25 cellular contexts compared by ENCODE assay signal in genomic region chrX:128901018-128901417, GRCh38.
DNase-seq lines count a peak whose midpoint lies in the region; ATAC-seq, FAIRE-seq and TF ChIP-seq lines count a peak whose summit lies in the region.
"Had no signal": no experiment of that assay in that cellular context is flagged by ENCODE, and none has a peak within 500 bp of the region (broad histone marks: within the 10 kb centered on the region; RNA-seq: fewer than 3 reads in every experiment).

No MANE protein-coding gene starts in this region.

- H3K4me1 Mint-ChIP-seq in astrocyte (ENCODE audit: low read depth, unreplicated experiment) = peaks cover 9% of the 10 kb centered on the region
- H3K4me1 Mint-ChIP-seq in activated CD4-positive, alpha-beta memory T cell treated with anti-CD3 and anti-CD28 coated beads, Interleukin-2, amount 10 ng/mL, durations not matched to agents 7 days and 5 days = no peaks in the 10 kb centered on the region
- H3K4me1 Mint-ChIP-seq: CD14-positive monocyte; CD4-positive, alpha-beta memory T cell; CD4-positive, CD25-positive, alpha-beta regulatory T cell; CD8-positive, alpha-beta memory T cell had no signal

- H3K27ac ChIP-seq in HepG2 (ENCODE audit: extremely low read length, insufficient read depth, low read length) (no peak overlapping the region), right lobe of liver (no peak overlapping the region), astrocyte (ENCODE audit: low read depth, low read length) (no peak overlapping the region)
- H3K27ac ChIP-seq: 22Rv1, BLaER1 had no signal

- no peak for ATAC-seq in HepG2
- no peak for ATAC-seq in right lobe of liver
- ATAC-seq: GM12878 had no signal

- H3K27me3 Mint-ChIP-seq in astrocyte (ENCODE audit: low read depth, unreplicated experiment) = no peaks in the 10 kb centered on the region
- no peaks in the 10 kb centered on the region for H3K27me3 Mint-ChIP-seq in activated CD4-positive, alpha-beta memory T cell treated with anti-CD3 and anti-CD28 coated beads, Interleukin-2, amount 10 ng/mL, durations not matched to agents 7 days and 5 days
- H3K27me3 Mint-ChIP-seq: CD4-positive, alpha-beta memory T cell; CD4-positive, CD25-positive, alpha-beta regulatory T cell had no signal

- no TSS peak for BruUV-seq in HepG2 (replicated peaks; lab: Mats Ljungman, UMichigan)

- DNase-seq in HepG2 (ENCODE audit: low spot score) = no peak
- no peak for DNase-seq in right lobe of liver
- no peak for DNase-seq in astrocyte (ENCODE audit: low read depth)
- DNase-seq in activated CD4-positive, alpha-beta memory T cell treated with anti-CD3 and anti-CD28 coated beads, Interleukin-2, amount 10 ng/mL, durations not matched to agents 7 days and 5 days = no peak
- no peak for DNase-seq in NCI-H2196 treated with DMSO at 0.1 percent for 48 hours (lab: John Stamatoyannopoulos, UW; ENCODE audit: unreplicated experiment)
- DNase-seq: ACHN; BE2C; C1 segment of cervical spinal cord; CD4-positive, alpha-beta memory T cell; CD4-positive, CD25-positive, alpha-beta regulatory T cell; CD8-positive, alpha-beta memory T cell; COR-L47; DMS 273 treated with DMSO at 0.1 percent for 48 hours; DMS153; DMS53; DMS79; DND-41; EL; GDM1 had no signal

- TF ChIP-seq EP300 in HepG2 (IDR thresholded peaks at IDR 0.05; ENCODE audit: low read depth in 2 of 2, low read length in 2 of 2) = no peak
- no peak for TF ChIP-seq EP300 in HepG2 (CRISPR knock-in tag; IDR thresholded peaks at IDR 0.05; ENCODE audit: borderline replicate concordance)

- TF ChIP-seq POLR2A in HepG2 (IDR thresholded peaks at IDR 0.05; ENCODE audit: insufficient read depth in 1 of 2, low read depth in 2 of 2, low read length in 2 of 2) (no peak), right lobe of liver (IDR thresholded peaks at IDR 0.05) (no peak)

- no peak overlapping the region for H3K4me3 Mint-ChIP-seq in astrocyte (ENCODE audit: unreplicated experiment)
- no peak overlapping the region for H3K4me3 Mint-ChIP-seq in activated CD4-positive, alpha-beta memory T cell treated with anti-CD3 and anti-CD28 coated beads, Interleukin-2, amount 10 ng/mL, durations not matched to agents 7 days and 5 days
- H3K4me3 Mint-ChIP-seq: CD14-positive monocyte; CD4-positive, alpha-beta memory T cell; CD4-positive, CD25-positive, alpha-beta regulatory T cell; CD8-positive, alpha-beta memory T cell had no signal

- in situ Hi-C loops in HepG2 (cut with HindIII; ENCODE audit: extremely low pct_ligation_motif_present, low pct_unique_long_range_greater_than_20kb) = no loop called here

- H3K4me1 ChIP-seq in HepG2 (ENCODE audit: insufficient read depth, low read length) (no peaks in the 10 kb centered on the region), right lobe of liver (no peaks in the 10 kb centered on the region), astrocyte (ENCODE audit: insufficient read depth, low read length) (peaks cover 4% of the 10 kb centered on the region)
- H3K4me1 ChIP-seq: BE2C, BLaER1 had no signal

- H4K20me1 ChIP-seq in HepG2 (ENCODE audit: insufficient read depth, low read length) (no peaks in the 10 kb centered on the region), astrocyte (ENCODE audit: insufficient read depth, low read length) (no peaks in the 10 kb centered on the region)
- H4K20me1 ChIP-seq: BLaER1 had no signal

- no peaks in the 10 kb centered on the region for H3K9me3 ChIP-seq in HepG2 (ENCODE audit: low read length)
- no peaks in the 10 kb centered on the region for H3K9me3 ChIP-seq in right lobe of liver
- no peaks in the 10 kb centered on the region for H3K9me3 ChIP-seq in astrocyte (ENCODE audit: insufficient read depth, low read depth, low read length)
- H3K9me3 ChIP-seq: BE2C, BLaER1 had no signal

- POLR2A ChIA-PET in HepG2 (lab: Yijun Ruan, JAX) = no interaction called here
- POLR2A ChIA-PET in activated CD4-positive, alpha-beta memory T cell treated with anti-CD3 and anti-CD28 coated beads, Interleukin-2, amount 10 ng/mL, durations not matched to agents 7 days and 5 days (lab: Charles Lee) = no interaction called here

- H3K4me2 ChIP-seq in HepG2 (ENCODE audit: low read depth, low read length) = no peak overlapping the region
- H3K4me2 ChIP-seq in astrocyte (ENCODE audit: low read length) = no peak overlapping the region
- H3K4me2 ChIP-seq: BLaER1 had no signal

- H3K27ac Mint-ChIP-seq in astrocyte (ENCODE audit: unreplicated experiment) = no peak overlapping the region
- no peak overlapping the region for H3K27ac Mint-ChIP-seq in activated CD4-positive, alpha-beta memory T cell treated with anti-CD3 and anti-CD28 coated beads, Interleukin-2, amount 10 ng/mL, durations not matched to agents 7 days and 5 days
- H3K27ac Mint-ChIP-seq: CD14-positive monocyte; CD4-positive, alpha-beta memory T cell; CD4-positive, CD25-positive, alpha-beta regulatory T cell; CD8-positive, alpha-beta memory T cell had no signal

- H3K27me3 ChIP-seq in HepG2 (ENCODE audit: control insufficient read depth in 1 of 2, insufficient read depth in 2 of 2, low read length in 2 of 2) (no peaks in the 10 kb centered on the region), right lobe of liver (no peaks in the 10 kb centered on the region), astrocyte (ENCODE audit: insufficient read depth, low read length) (no peaks in the 10 kb centered on the region)
- H3K27me3 ChIP-seq: BE2C had no signal

- H3K9ac ChIP-seq in HepG2 (ENCODE audit: insufficient read depth, low read depth, low read length) = no peak overlapping the region
- no peak overlapping the region for H3K9ac ChIP-seq in astrocyte (ENCODE audit: low read length)
- H3K9ac ChIP-seq: BLaER1 had no signal

- no peak overlapping the region for H3K4me3 ChIP-seq in HepG2 (replicated peaks in 1 of 3; ENCODE audit: insufficient read depth in 1 of 3, low read depth in 2 of 3, low read length in 3 of 3)
- no peak overlapping the region for H3K4me3 ChIP-seq in right lobe of liver
- no peak overlapping the region for H3K4me3 ChIP-seq in astrocyte (ENCODE audit: insufficient read depth, low read depth, low read length)
- H3K4me3 ChIP-seq: BLaER1, GM12878 had no signal

- TF ChIP-seq RAD21 in HepG2 (CRISPR knock-in tag; IDR thresholded peaks at IDR 0.05) = no peak

- CTCF ChIA-PET in HepG2 (lab: Yijun Ruan, JAX; ENCODE audit: low intra/inter-chr PET ratio, low total read pairs) = no interaction called here
- CTCF ChIA-PET in activated CD4-positive, alpha-beta memory T cell treated with anti-CD3 and anti-CD28 coated beads, Interleukin-2, amount 10 ng/mL, durations not matched to agents 7 days and 5 days (lab: Charles Lee) = no interaction called here

- no peaks in the 10 kb centered on the region for H3K79me2 ChIP-seq in HepG2 (ENCODE audit: insufficient read depth, low read length)
- H3K79me2 ChIP-seq in astrocyte (ENCODE audit: insufficient read depth, low read length) = no peaks in the 10 kb centered on the region

- intact Hi-C loops in HepG2 (cut with micrococcal nuclease; ENCODE audit: unreplicated experiment) (no loop called here), right lobe of liver (cut with DNase I) (no loop called here)

- TF ChIP-seq CTCF in HepG2 (CRISPR knock-in tag; IDR thresholded peaks at IDR 0.05) (no peak), right lobe of liver (IDR thresholded peaks at IDR 0.05) (no peak), astrocyte (IDR thresholded peaks at IDR 0.05; ENCODE audit: insufficient read depth, low read depth, low read length) (no peak)

- no peaks in the 10 kb centered on the region for H3K36me3 Mint-ChIP-seq in astrocyte (ENCODE audit: low read depth, unreplicated experiment)
- H3K36me3 Mint-ChIP-seq in activated CD4-positive, alpha-beta memory T cell treated with anti-CD3 and anti-CD28 coated beads, Interleukin-2, amount 10 ng/mL, durations not matched to agents 7 days and 5 days (ENCODE audit: low read depth) = no peaks in the 10 kb centered on the region
- H3K36me3 Mint-ChIP-seq: CD14-positive monocyte; CD4-positive, alpha-beta memory T cell; CD4-positive, CD25-positive, alpha-beta regulatory T cell; CD8-positive, alpha-beta memory T cell had no signal

- H2AFZ ChIP-seq in HepG2 (ENCODE audit: low read length) (no peak overlapping the region), astrocyte (ENCODE audit: low read depth, low read length) (no peak overlapping the region)

- H3K36me3 ChIP-seq in HepG2 (replicated peaks in 1 of 2; ENCODE audit: control insufficient read depth in 1 of 2, insufficient read depth in 2 of 2, low read length in 2 of 2) = no peaks in the 10 kb centered on the region
- H3K36me3 ChIP-seq in right lobe of liver = no peaks in the 10 kb centered on the region
- H3K36me3 ChIP-seq in astrocyte (ENCODE audit: insufficient read depth, low read length) = no peaks in the 10 kb centered on the region
- H3K36me3 ChIP-seq: BE2C, BLaER1 had no signal

- 100% methylated on average over 2 of the region's 2 CpGs for WGBS in HepG2 (ENCODE audit: low lambda C conversion rate)
- 91% methylated on average over 2 of the region's 2 CpGs for WGBS in right lobe of liver (ENCODE audit: insufficient coverage, low coverage, low lambda C conversion rate, missing lambda C conversion rate)

- H3K9me3 Mint-ChIP-seq in astrocyte (ENCODE audit: unreplicated experiment) = no peaks in the 10 kb centered on the region
- H3K9me3 Mint-ChIP-seq in activated CD4-positive, alpha-beta memory T cell treated with anti-CD3 and anti-CD28 coated beads, Interleukin-2, amount 10 ng/mL, durations not matched to agents 7 days and 5 days = no peaks in the 10 kb centered on the region
- H3K9me3 Mint-ChIP-seq: CD4-positive, alpha-beta memory T cell; CD8-positive, alpha-beta memory T cell had no signal

- FAIRE-seq in HepG2 (lab: Jason Lieb, UNC) = no peak
- peak; percentile 72 for FAIRE-seq in astrocyte (lab: Jason Lieb, UNC)
- FAIRE-seq: GM12878, GM12892, GM18507 had no signal

TF ChIP-seq in HepG2, 621 proteins besides CTCF, POLR2A, EP300 and RAD21:
- no peak for TF ChIP-seq ZFP36L1 (CRISPR knock-in tag; IDR thresholded peaks at IDR 0.05)
- peak in 1 of 2 experiments; percentile 87; a peak in 3 of 4 replicates for TF ChIP-seq MAFK (conservative IDR thresholded peaks at IDR 0.05 in 1 of 2, IDR thresholded peaks at IDR 0.05 in 1 of 2; ENCODE audit: low read length in 2 of 2)
- TF ChIP-seq MAFF (IDR thresholded peaks at IDR 0.05; ENCODE audit: low read depth, low read length) = peak; percentile 61
